22 cellular contexts compared by ENCODE assay signal in genomic region chr16:81397879-81398516, GRCh38.
"Had no signal": no experiment of that assay in that cellular context is flagged by ENCODE, and none has a peak within 500 bp of the region (broad histone marks: within the 10 kb centered on the region; RNA-seq: fewer than 3 reads in every experiment).

No MANE protein-coding gene starts in this region.

- H3K27me3 Mint-ChIP-seq: activated CD4-positive, alpha-beta memory T cell treated with anti-CD3 and anti-CD28 coated beads for 36 hours; naive thymus-derived CD8-positive, alpha-beta T cell; progenitor cell of endocrine pancreas had no signal

- H3K36me3 Mint-ChIP-seq: activated CD4-positive, alpha-beta memory T cell treated with anti-CD3 and anti-CD28 coated beads for 36 hours; activated naive CD4-positive, alpha-beta T cell treated with anti-CD3 and anti-CD28 coated beads, Interleukin-2, amount 10 ng/mL, durations not matched to agents 7 days and 5 days had no signal

- DNase-seq: activated CD4-positive, alpha-beta memory T cell treated with anti-CD3 and anti-CD28 coated beads for 36 hours; activated CD4-positive, alpha-beta T cell treated with anti-CD3 and anti-CD28 coated beads for 48 hours; activated effector memory CD4-positive, alpha-beta T cell treated with Interleukin-2 at 50 U/mL for 16 hours; activated naive CD4-positive, alpha-beta T cell treated with anti-CD3 and anti-CD28 coated beads, Interleukin-2, amount 10 ng/mL, durations not matched to agents 7 days and 5 days; activated T-cell treated with anti-CD3 and anti-CD28 coated beads, Interleukin-2, amount 50 U/mL, for 72 hours; amygdala; effector CD4-positive, alpha-beta T cell; kidney; naive thymus-derived CD8-positive, alpha-beta T cell; retina; stimulated activated CD4-positive, alpha-beta T cell treated with anti-CD3 and anti-CD28 coated beads, Interleukin-2, amount 100 ng/mL, for 48 hours; stimulated activated CD8-positive, alpha-beta memory T cell treated with anti-CD3 and anti-CD28 coated beads, Interleukin-4, amount 100 ng/mL, for 48 hours; stimulated activated naive CD4-positive, alpha-beta T cell treated with Interleukin-2 at 50 U/mL for 16 hours; T-helper 1 cell; upper lobe of right lung had no signal

- H3K9me3 ChIP-seq: upper lobe of right lung had no signal

- H3K4me3 ChIP-seq: cardiac muscle cell, lung, neural progenitor cell, upper lobe of right lung had no signal

- H3K9ac ChIP-seq: neural progenitor cell had no signal

- H3K4me1 ChIP-seq: neural progenitor cell, upper lobe of right lung had no signal

- H3K4me2 ChIP-seq: neural progenitor cell had no signal

- ATAC-seq: activated T-cell treated with anti-CD3 and anti-CD28 coated beads, Interleukin-2, amount 50 U/mL, for 72 hours; naive thymus-derived CD8-positive, alpha-beta T cell; upper lobe of right lung had no signal

- H3K27me3 ChIP-seq: cardiac muscle cell, neural progenitor cell, upper lobe of right lung had no signal

- H3K4me1 Mint-ChIP-seq: activated naive CD4-positive, alpha-beta T cell treated with anti-CD3 and anti-CD28 coated beads, Interleukin-2, amount 10 ng/mL, durations not matched to agents 7 days and 5 days; naive thymus-derived CD8-positive, alpha-beta T cell had no signal

- H3K27ac ChIP-seq: cardiac muscle cell, neural progenitor cell, upper lobe of right lung had no signal

- H3K27ac Mint-ChIP-seq: activated CD4-positive, alpha-beta memory T cell treated with anti-CD3 and anti-CD28 coated beads for 36 hours; activated naive CD4-positive, alpha-beta T cell treated with anti-CD3 and anti-CD28 coated beads, Interleukin-2, amount 10 ng/mL, durations not matched to agents 7 days and 5 days; activated T-cell treated with anti-CD3 and anti-CD28 coated beads, Interleukin-2, amount 50 U/mL, for 72 hours; dendritic cell treated with granulocyte-macrophage colony-stimulating factor and Interleukin-4, amounts not matched to agents 40 ng/mL and 50 ng/mL, for 4 days; mesothelial cell of epicardium; neural progenitor cell; progenitor cell of endocrine pancreas had no signal

- H2AFZ ChIP-seq: neural progenitor cell had no signal

- H3K4me3 Mint-ChIP-seq: activated CD4-positive, alpha-beta memory T cell treated with anti-CD3 and anti-CD28 coated beads for 36 hours; activated naive CD4-positive, alpha-beta T cell treated with anti-CD3 and anti-CD28 coated beads, Interleukin-2, amount 10 ng/mL, durations not matched to agents 7 days and 5 days; activated T-cell treated with anti-CD3 and anti-CD28 coated beads, Interleukin-2, amount 50 U/mL, for 72 hours; dendritic cell treated with granulocyte-macrophage colony-stimulating factor and Interleukin-4, amounts not matched to agents 40 ng/mL and 50 ng/mL, for 4 days; mesothelial cell of epicardium; naive thymus-derived CD8-positive, alpha-beta T cell; neural progenitor cell had no signal

- H3K36me3 ChIP-seq: cardiac muscle cell, neural progenitor cell, upper lobe of right lung had no signal

- FAIRE-seq: endometrium, kidney had no signal

- H3K9me3 Mint-ChIP-seq: activated naive CD4-positive, alpha-beta T cell treated with anti-CD3 and anti-CD28 coated beads, Interleukin-2, amount 10 ng/mL, durations not matched to agents 7 days and 5 days had no signal
